2 cellular contexts compared by ENCODE assay signal in the genomic region with DNA sequence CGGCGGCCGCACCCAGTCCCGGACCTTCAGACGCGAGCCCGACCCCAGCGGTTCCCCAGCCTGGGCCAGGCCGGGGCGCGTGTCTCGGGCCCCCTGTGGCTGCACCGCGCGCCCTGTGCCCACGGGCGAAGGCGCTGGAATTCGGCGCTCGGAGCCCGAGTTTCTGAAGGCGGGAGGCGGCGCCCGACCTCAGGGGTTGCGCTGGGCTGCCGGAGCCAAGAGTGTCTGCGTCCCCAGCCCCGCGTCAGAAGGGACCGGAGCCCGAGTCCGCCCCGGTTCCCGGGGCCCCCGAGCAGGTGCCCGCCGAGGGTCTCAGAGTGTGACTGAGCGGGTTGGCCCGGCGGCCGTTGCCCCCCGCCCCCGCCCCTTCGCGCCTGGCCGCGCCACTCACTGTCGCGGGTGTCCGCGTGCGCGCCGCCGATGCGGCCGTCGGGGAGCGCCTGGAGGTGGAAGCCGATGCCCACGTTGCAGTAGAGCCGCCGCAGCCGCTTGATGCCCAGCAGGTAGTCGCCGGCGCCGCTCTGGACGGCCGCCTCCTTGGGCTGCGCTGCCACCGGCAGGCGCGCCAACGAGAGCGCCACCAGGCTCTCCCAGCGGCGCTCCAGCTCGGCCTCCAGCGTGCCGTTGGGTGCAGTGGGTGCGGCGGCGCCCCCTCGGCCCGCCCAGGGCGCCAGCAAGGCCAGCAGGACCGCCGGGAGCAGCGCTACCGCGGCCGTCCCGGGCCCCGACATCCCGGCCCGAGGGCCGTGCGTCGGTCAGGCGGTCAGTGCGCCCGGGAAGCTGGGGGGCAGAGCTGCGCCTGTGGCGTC.
TF ChIP-seq lines count a peak whose summit lies in the region.

No MANE protein-coding gene starts in this region.

TF ChIP-seq in IMR-90, 13 proteins besides CTCF, POLR2A, EP300 and RAD21:
- no peak for TF ChIP-seq BHLHE40 (IDR thresholded peaks at IDR 0.05; ENCODE audit: low read depth, low read length)
- TF ChIP-seq, protein P1, sequence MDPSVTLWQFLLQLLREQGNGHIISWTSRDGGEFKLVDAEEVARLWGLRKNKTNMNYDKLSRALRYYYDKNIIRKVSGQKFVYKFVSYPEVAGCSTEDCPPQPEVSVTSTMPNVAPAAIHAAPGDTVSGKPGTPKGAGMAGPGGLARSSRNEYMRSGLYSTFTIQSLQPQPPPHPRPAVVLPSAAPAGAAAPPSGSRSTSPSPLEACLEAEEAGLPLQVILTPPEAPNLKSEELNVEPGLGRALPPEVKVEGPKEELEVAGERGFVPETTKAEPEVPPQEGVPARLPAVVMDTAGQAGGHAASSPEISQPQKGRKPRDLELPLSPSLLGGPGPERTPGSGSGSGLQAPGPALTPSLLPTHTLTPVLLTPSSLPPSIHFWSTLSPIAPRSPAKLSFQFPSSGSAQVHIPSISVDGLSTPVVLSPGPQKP (IDR thresholded peaks at IDR 0.05; ENCODE audit: borderline replicate concordance, low read depth, low read length), result no peak
- no peak for TF ChIP-seq FOS (IDR thresholded peaks at IDR 0.05; ENCODE audit: low read depth, low read length)
- no peak for TF ChIP-seq NFE2L2 (IDR thresholded peaks at IDR 0.05; ENCODE audit: low read depth, low read length)
- TF ChIP-seq CEBPB (IDR thresholded peaks at IDR 0.05; ENCODE audit: low read depth, low read length), result no peak
- TF ChIP-seq CHD1 (IDR thresholded peaks at IDR 0.05; ENCODE audit: low read depth, low read length), result no peak
- TF ChIP-seq RCOR1 (IDR thresholded peaks at IDR 0.05; ENCODE audit: insufficient replicate concordance, low read length), result no peak
- no peak for TF ChIP-seq SMC3 (IDR thresholded peaks at IDR 0.05; ENCODE audit: low read depth, low read length)
- TF ChIP-seq MAFK (IDR thresholded peaks at IDR 0.05; ENCODE audit: low read depth, low read length), result no peak
- no peak for TF ChIP-seq RFX5 (IDR thresholded peaks at IDR 0.05; ENCODE audit: low read depth, low read length)
- no peak for TF ChIP-seq MAZ (IDR thresholded peaks at IDR 0.05; ENCODE audit: borderline replicate concordance, low read depth, low read length)
- TF ChIP-seq, protein P2, sequence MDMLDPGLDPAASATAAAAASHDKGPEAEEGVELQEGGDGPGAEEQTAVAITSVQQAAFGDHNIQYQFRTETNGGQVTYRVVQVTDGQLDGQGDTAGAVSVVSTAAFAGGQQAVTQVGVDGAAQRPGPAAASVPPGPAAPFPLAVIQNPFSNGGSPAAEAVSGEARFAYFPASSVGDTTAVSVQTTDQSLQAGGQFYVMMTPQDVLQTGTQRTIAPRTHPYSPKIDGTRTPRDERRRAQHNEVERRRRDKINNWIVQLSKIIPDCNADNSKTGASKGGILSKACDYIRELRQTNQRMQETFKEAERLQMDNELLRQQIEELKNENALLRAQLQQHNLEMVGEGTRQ (IDR thresholded peaks at IDR 0.05; ENCODE audit: low read depth, low read length), result no peak
- no peak for TF ChIP-seq MXI1 (IDR thresholded peaks at IDR 0.05; ENCODE audit: borderline replicate concordance, low read depth, low read length)

TF ChIP-seq in neural cell, 6 proteins besides CTCF, POLR2A, EP300 and RAD21:
- TF ChIP-seq EZH2 (IDR thresholded peaks at IDR 0.05; ENCODE audit: borderline replicate concordance, insufficient read depth, low read length, poor library complexity, severe bottlenecking) (peak; percentile 70), POLR2AphosphoS5 (IDR thresholded peaks at IDR 0.05) (no peak)
